23 cellular contexts compared by ENCODE assay signal in genomic region chr5:149301049-149301743, GRCh38.
"Had no signal": no experiment of that assay in that cellular context is flagged by ENCODE, and none has a peak within 500 bp of the region (broad histone marks: within the 10 kb centered on the region; RNA-seq: fewer than 3 reads in every experiment).

No MANE protein-coding gene starts in this region.

- H3K4me3 Mint-ChIP-seq: natural killer cell treated with Interleukin-12 subunit alpha and Interleukin-12 subunit beta and Interleukin-15 and Interleukin-18, amount 100 ng/mL, for 72 hours; neural progenitor cell; stimulated activated effector memory CD8-positive, alpha-beta T cell treated with anti-CD3 and anti-CD28 coated beads, Interleukin-12 subunit alpha, Interleukin-12 subunit beta, amount 100 ng/mL, for 72 hours had no signal

- H3K9me3 Mint-ChIP-seq: natural killer cell treated with Interleukin-12 subunit alpha and Interleukin-12 subunit beta and Interleukin-15 and Interleukin-18, amount 100 ng/mL, for 72 hours; neural progenitor cell; stimulated activated effector memory CD8-positive, alpha-beta T cell treated with anti-CD3 and anti-CD28 coated beads, Interleukin-12 subunit alpha, Interleukin-12 subunit beta, amount 100 ng/mL, for 72 hours had no signal

- H3K36me3 Mint-ChIP-seq: natural killer cell treated with Interleukin-12 subunit alpha and Interleukin-12 subunit beta and Interleukin-15 and Interleukin-18, amount 100 ng/mL, for 72 hours; neural progenitor cell; stimulated activated effector memory CD8-positive, alpha-beta T cell treated with anti-CD3 and anti-CD28 coated beads, Interleukin-12 subunit alpha, Interleukin-12 subunit beta, amount 100 ng/mL, for 72 hours had no signal

- H3K36me3 ChIP-seq: neural progenitor cell, pancreas, right lobe of liver, thyroid gland, upper lobe of right lung, vagina had no signal

- H3K27ac Mint-ChIP-seq: natural killer cell treated with Interleukin-12 subunit alpha and Interleukin-12 subunit beta and Interleukin-15 and Interleukin-18, amount 100 ng/mL, for 72 hours; neural progenitor cell; progenitor cell of endocrine pancreas; stimulated activated effector memory CD8-positive, alpha-beta T cell treated with anti-CD3 and anti-CD28 coated beads, Interleukin-12 subunit alpha, Interleukin-12 subunit beta, amount 100 ng/mL, for 72 hours had no signal

- H3K9me3 ChIP-seq: pancreas, right lobe of liver, suprapubic skin, thyroid gland, upper lobe of right lung, vagina had no signal

- H3K27ac ChIP-seq: dorsolateral prefrontal cortex, hepatocyte, neural progenitor cell, pancreas, right lobe of liver, suprapubic skin, thyroid gland, upper lobe of right lung, vagina had no signal

- DNase-seq: cortex of kidney; dorsolateral prefrontal cortex; effector CD8-positive, alpha-beta T cell; glutamatergic neuron; kidney; left cardiac atrium; mesenchymal stem cell; midbrain; occipital lobe; pancreas; right lobe of liver; stimulated activated CD4-positive, alpha-beta T cell treated with anti-CD3 and anti-CD28 coated beads, Interleukin-4, amount 100 ng/mL, for 1 hour; stimulated activated CD8-positive, alpha-beta memory T cell treated with anti-CD3 and anti-CD28 coated beads, Interleukin-4, amount 100 ng/mL, for 48 hours; stimulated activated naive CD8-positive, alpha-beta T cell treated with anti-CD3 and anti-CD28 coated beads, Interleukin-15, Interleukin-2, amounts not matched to agents 100 U/mL and 50 U/mL, for 24 hours; thyroid gland; upper lobe of right lung had no signal

- ATAC-seq: left cardiac atrium; natural killer cell treated with Interleukin-12 subunit alpha and Interleukin-12 subunit beta and Interleukin-15 and Interleukin-18, amount 100 ng/mL, for 72 hours; pancreas; stimulated activated effector memory CD8-positive, alpha-beta T cell treated with anti-CD3 and anti-CD28 coated beads, Interleukin-12 subunit alpha, Interleukin-12 subunit beta, amount 100 ng/mL, for 72 hours; stimulated activated naive CD8-positive, alpha-beta T cell treated with anti-CD3 and anti-CD28 coated beads, Interleukin-15, Interleukin-2, amounts not matched to agents 100 U/mL and 50 U/mL, for 24 hours; upper lobe of right lung had no signal

- H3K4me3 ChIP-seq: dorsolateral prefrontal cortex, hepatocyte, neural progenitor cell, pancreas, right lobe of liver, suprapubic skin, thyroid gland, upper lobe of right lung, vagina had no signal

- H3K4me1 ChIP-seq: neural progenitor cell, pancreas, right lobe of liver, thyroid gland had no signal

- H3K4me1 Mint-ChIP-seq: stimulated activated effector memory CD8-positive, alpha-beta T cell treated with anti-CD3 and anti-CD28 coated beads, Interleukin-12 subunit alpha, Interleukin-12 subunit beta, amount 100 ng/mL, for 72 hours had no signal

- H3K27me3 ChIP-seq: hepatocyte, neural progenitor cell, pancreas, right lobe of liver, suprapubic skin, thyroid gland, upper lobe of right lung, vagina had no signal
